In the genomic region with DNA sequence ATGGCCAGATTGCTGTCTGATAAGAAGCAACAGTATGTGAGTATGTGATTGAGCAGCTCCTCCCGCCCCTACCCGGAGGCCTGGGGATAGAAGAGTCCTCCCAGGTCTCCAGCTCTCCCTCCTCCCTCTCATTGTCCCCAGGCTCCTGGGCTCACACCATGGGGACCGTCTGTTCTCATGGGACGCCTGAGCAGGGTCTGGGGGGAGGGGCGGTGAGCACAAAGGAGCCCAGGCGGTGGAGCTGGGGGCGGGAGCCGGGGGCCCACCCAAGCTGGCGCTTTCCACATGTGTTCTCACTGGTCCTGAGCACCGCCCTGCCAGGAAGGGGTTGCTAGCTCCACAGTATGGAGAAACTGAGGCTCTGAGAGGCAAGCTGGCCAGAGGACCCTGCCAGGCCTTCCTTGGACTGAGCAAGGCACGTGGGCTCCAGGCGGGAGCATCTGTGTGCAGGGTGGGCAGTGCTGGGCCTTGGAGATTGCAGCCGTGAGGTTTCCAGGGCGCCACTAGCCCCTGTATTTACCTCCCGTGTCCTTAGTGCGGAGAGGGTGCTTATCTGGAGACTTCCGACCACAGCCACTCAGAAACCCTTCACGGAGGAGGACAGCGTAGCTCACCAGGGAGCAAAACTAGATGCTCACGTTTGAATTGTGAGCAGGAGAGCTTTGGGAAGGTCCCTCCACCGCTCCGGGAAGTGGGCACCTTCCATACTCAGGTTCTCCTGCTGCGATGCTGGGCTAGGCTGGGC, we compare ENCODE assay signal across 2 cellular contexts.
A peak's percentile ranks its signal among the peaks of the same experiment; 100 is the strongest.
TF ChIP-seq lines count a peak whose summit lies in the region.

No MANE protein-coding gene starts in this region.

TF ChIP-seq in HepG2, 621 proteins besides CTCF, POLR2A, EP300 and RAD21 (continues in another document):
- peak; percentile 90 for TF ChIP-seq ZNF263 (CRISPR knock-in tag; IDR thresholded peaks at IDR 0.05)
- TF ChIP-seq, protein P1, sequence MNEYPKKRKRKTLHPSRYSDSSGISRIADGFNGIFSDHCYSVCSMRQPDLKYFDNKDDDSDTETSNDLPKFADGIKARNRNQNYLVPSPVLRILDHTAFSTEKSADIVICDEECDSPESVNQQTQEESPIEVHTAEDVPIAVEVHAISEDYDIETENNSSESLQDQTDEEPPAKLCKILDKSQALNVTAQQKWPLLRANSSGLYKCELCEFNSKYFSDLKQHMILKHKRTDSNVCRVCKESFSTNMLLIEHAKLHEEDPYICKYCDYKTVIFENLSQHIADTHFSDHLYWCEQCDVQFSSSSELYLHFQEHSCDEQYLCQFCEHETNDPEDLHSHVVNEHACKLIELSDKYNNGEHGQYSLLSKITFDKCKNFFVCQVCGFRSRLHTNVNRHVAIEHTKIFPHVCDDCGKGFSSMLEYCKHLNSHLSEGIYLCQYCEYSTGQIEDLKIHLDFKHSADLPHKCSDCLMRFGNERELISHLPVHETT (CRISPR knock-in tag; conservative IDR thresholded peaks at IDR 0.05) = no peak
- TF ChIP-seq ZNF101 (CRISPR knock-in tag; IDR thresholded peaks at IDR 0.05; ENCODE audit: borderline replicate concordance, low read depth) = no peak
- 0 out of 2 replicates have a peak, but pooled peaks have one; percentile 32 for TF ChIP-seq ZNF616 (CRISPR knock-in tag; IDR thresholded peaks at IDR 0.05; ENCODE audit: low read depth)
- no peak for TF ChIP-seq PAX8 (CRISPR knock-in tag; IDR thresholded peaks at IDR 0.05; ENCODE audit: borderline replicate concordance)
- TF ChIP-seq MYNN (CRISPR knock-in tag; IDR thresholded peaks at IDR 0.05; ENCODE audit: low read depth) = no peak
- TF ChIP-seq MAZ (IDR thresholded peaks at IDR 0.05; ENCODE audit: borderline replicate concordance, low read depth, low read length) = no peak
- no peak for TF ChIP-seq MAZ (CRISPR knock-in tag; IDR thresholded peaks at IDR 0.05; ENCODE audit: low read depth)
- TF ChIP-seq KDM2A (CRISPR knock-in tag; IDR thresholded peaks at IDR 0.05; ENCODE audit: borderline replicate concordance, low read depth) = peak; percentile 47; the same call in 1 of the 2 replicates
- no peak for TF ChIP-seq ZNF772 (CRISPR knock-in tag; IDR thresholded peaks at IDR 0.05)
- TF ChIP-seq, protein P2, sequence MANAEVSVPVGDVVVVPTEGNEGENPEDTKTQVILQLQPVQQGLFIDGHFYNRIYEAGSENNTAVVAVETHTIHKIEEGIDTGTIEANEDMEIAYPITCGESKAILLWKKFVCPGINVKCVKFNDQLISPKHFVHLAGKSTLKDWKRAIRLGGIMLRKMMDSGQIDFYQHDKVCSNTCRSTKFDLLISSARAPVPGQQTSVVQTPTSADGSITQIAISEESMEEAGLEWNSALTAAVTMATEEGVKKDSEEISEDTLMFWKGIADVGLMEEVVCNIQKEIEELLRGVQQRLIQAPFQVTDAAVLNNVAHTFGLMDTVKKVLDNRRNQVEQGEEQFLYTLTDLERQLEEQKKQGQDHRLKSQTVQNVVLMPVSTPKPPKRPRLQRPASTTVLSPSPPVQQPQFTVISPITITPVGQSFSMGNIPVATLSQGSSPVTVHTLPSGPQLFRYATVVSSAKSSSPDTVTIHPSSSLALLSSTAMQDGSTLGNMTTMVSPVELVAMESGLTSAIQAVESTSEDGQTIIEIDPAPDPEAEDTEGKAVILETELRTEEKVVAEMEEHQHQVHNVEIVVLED (CRISPR knock-in tag; IDR thresholded peaks at IDR 0.05; ENCODE audit: borderline replicate concordance) = no peak
- TF ChIP-seq ZNF850 (CRISPR knock-in tag; conservative IDR thresholded peaks at IDR 0.05) = no peak
- TF ChIP-seq, protein P3, sequence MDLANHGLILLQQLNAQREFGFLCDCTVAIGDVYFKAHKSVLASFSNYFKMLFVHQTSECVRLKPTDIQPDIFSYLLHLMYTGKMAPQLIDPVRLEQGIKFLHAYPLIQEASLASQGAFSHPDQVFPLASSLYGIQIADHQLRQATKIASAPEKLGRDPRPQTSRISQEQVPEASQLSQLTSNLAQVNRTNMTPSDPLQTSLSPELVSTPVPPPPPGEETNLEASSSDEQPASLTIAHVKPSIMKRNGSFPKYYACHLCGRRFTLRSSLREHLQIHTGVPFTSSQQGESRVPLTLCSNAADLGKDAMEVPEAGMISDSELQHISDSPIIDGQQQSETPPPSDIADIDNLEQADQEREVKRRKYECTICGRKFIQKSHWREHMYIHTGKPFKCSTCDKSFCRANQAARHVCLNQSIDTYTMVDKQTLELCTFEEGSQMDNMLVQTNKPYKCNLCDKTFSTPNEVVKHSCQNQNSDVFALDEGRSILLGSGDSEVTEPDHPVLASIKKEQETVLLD (CRISPR knock-in tag; IDR thresholded peaks at IDR 0.05; ENCODE audit: low read depth) = no peak
- TF ChIP-seq, protein P4, sequence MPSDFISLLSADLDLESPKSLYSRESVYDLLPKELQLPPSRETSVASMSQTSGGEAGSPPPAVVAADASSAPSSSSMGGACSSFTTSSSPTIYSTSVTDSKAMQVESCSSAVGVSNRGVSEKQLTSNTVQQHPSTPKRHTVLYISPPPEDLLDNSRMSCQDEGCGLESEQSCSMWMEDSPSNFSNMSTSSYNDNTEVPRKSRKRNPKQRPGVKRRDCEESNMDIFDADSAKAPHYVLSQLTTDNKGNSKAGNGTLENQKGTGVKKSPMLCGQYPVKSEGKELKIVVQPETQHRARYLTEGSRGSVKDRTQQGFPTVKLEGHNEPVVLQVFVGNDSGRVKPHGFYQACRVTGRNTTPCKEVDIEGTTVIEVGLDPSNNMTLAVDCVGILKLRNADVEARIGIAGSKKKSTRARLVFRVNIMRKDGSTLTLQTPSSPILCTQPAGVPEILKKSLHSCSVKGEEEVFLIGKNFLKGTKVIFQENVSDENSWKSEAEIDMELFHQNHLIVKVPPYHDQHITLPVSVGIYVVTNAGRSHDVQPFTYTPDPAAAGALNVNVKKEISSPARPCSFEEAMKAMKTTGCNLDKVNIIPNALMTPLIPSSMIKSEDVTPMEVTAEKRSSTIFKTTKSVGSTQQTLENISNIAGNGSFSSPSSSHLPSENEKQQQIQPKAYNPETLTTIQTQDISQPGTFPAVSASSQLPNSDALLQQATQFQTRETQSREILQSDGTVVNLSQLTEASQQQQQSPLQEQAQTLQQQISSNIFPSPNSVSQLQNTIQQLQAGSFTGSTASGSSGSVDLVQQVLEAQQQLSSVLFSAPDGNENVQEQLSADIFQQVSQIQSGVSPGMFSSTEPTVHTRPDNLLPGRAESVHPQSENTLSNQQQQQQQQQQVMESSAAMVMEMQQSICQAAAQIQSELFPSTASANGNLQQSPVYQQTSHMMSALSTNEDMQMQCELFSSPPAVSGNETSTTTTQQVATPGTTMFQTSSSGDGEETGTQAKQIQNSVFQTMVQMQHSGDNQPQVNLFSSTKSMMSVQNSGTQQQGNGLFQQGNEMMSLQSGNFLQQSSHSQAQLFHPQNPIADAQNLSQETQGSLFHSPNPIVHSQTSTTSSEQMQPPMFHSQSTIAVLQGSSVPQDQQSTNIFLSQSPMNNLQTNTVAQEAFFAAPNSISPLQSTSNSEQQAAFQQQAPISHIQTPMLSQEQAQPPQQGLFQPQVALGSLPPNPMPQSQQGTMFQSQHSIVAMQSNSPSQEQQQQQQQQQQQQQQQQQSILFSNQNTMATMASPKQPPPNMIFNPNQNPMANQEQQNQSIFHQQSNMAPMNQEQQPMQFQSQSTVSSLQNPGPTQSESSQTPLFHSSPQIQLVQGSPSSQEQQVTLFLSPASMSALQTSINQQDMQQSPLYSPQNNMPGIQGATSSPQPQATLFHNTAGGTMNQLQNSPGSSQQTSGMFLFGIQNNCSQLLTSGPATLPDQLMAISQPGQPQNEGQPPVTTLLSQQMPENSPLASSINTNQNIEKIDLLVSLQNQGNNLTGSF (CRISPR knock-in tag; IDR thresholded peaks at IDR 0.05) = no peak

TF ChIP-seq in K562, 482 proteins besides CTCF, POLR2A, EP300 and RAD21:
- no peak for TF ChIP-seq TFAM (CRISPR knock-in tag; conservative IDR thresholded peaks at IDR 0.05)
- TF ChIP-seq BMI1 (IDR thresholded peaks at IDR 0.05; ENCODE audit: low read length) = no peak
- TF ChIP-seq, protein P5, sequence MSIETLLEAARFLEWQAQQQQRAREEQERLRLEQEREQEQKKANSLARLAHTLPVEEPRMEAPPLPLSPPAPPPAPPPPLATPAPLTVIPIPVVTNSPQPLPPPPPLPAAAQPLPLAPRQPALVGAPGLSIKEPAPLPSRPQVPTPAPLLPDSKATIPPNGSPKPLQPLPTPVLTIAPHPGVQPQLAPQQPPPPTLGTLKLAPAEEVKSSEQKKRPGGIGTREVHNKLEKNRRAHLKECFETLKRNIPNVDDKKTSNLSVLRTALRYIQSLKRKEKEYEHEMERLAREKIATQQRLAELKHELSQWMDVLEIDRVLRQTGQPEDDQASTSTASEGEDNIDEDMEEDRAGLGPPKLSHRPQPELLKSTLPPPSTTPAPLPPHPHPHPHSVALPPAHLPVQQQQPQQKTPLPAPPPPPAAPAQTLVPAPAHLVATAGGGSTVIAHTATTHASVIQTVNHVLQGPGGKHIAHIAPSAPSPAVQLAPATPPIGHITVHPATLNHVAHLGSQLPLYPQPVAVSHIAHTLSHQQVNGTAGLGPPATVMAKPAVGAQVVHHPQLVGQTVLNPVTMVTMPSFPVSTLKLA (conservative IDR thresholded peaks at IDR 0.05) = no peak
- peak; percentile 95 for TF ChIP-seq ZNF263 (CRISPR knock-in tag; IDR thresholded peaks at IDR 0.05; ENCODE audit: borderline replicate concordance)
- TF ChIP-seq, protein P6, sequence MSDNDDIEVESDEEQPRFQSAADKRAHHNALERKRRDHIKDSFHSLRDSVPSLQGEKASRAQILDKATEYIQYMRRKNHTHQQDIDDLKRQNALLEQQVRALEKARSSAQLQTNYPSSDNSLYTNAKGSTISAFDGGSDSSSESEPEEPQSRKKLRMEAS (CRISPR knock-in tag; IDR thresholded peaks at IDR 0.05) = peak; percentile 39; the same call in 1 of the 2 replicates
- 0 out of 2 replicates have a peak, but pooled peaks have one; percentile 14 for TF ChIP-seq POLR2G (IDR thresholded peaks at IDR 0.05; ENCODE audit: low read depth, low read length)
- TF ChIP-seq, protein P7, sequence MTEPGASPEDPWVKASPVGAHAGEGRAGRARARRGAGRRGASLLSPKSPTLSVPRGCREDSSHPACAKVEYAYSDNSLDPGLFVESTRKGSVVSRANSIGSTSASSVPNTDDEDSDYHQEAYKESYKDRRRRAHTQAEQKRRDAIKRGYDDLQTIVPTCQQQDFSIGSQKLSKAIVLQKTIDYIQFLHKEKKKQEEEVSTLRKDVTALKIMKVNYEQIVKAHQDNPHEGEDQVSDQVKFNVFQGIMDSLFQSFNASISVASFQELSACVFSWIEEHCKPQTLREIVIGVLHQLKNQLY (CRISPR knock-in tag; conservative IDR thresholded peaks at IDR 0.05) = no peak
- TF ChIP-seq TRIM24 (IDR thresholded peaks at IDR 0.05) = no peak
- no peak for TF ChIP-seq RBM34 (IDR thresholded peaks at IDR 0.05; ENCODE audit: borderline replicate concordance, insufficient read depth, low read length)
- TF ChIP-seq ZKSCAN1 (IDR thresholded peaks at IDR 0.05; ENCODE audit: low read depth, low read length) = no peak
- TF ChIP-seq ZNF121 (CRISPR knock-in tag; conservative IDR thresholded peaks at IDR 0.05) = no peak
